Comparison of ENCODE assay signal across 3 cellular contexts in the genomic region with DNA sequence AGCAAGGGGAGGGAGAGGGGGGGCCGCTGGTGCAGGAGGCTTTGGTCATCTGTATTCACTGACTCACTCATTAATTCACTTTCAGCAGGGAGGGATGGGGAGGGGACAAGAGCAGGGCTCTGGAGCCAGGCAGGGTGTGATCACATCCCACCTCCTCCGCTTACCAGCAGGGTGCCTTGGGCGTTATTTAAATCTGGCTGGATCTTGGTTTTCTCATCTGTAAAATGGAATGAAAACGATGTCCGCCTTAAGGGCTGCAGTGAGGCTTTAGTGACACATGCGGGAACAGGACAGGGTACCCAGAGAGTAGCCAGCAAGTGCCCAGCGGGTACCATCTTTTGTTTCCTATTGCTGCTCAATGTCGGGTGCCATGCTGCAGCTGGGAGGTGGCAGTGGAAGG.
"Had no signal": no experiment of that assay in that cellular context is flagged by ENCODE, and none has a peak within 500 bp of the region (broad histone marks: within the 10 kb centered on the region; RNA-seq: fewer than 3 reads in every experiment).

No MANE protein-coding gene starts in this region.

- H3K4me3 ChIP-seq: GM12878 had no signal

- DNase-seq: GDM1, GF-D8 had no signal
